Comparison of ENCODE assay signal across 22 cellular contexts in genomic region chr3:42712716-42713372, GRCh38. TPM values are rescaled to one million over a fixed set of nuclear protein-coding genes. Genes with fewer than 3 reads are reported as not detected.
DNase-seq lines count a peak whose midpoint lies in the region; ATAC-seq and TF ChIP-seq lines count a peak whose summit lies in the region.
"Had no signal": no experiment of that assay in that cellular context is flagged by ENCODE, and none has a peak within 500 bp of the region (broad histone marks: within the 10 kb centered on the region; RNA-seq: fewer than 3 reads in every experiment).

No MANE protein-coding gene starts in this region.

- no peak for ATAC-seq in activated T-helper 17 cell treated with anti-CD3 and anti-CD28 coated beads, Interleukin-2, amount 50 U/mL, for 72 hours (replicated peaks)
- ATAC-seq in HG02798 (IDR thresholded peaks at IDR 0.05; ENCODE audit: poor library complexity, unreplicated experiment), result no peak
- no peak for ATAC-seq in stimulated activated naive CD8-positive, alpha-beta T cell treated with anti-CD3 and anti-CD28 coated beads, Interleukin-15, Interleukin-2, amounts not matched to agents 100 U/mL and 50 U/mL, for 24 hours
- ATAC-seq: stimulated activated memory B cell treated with anti-CD40 and anti-IgM and Interleukin-4, amounts not matched to agents 10 μg/mL and 1 μg/mL and 100 μg/mL, for 72 hours had no signal

- H3K9me3 Mint-ChIP-seq in activated T-helper 17 cell treated with anti-CD3 and anti-CD28 coated beads, Interleukin-2, amount 50 U/mL, for 72 hours, result no peaks in the 10 kb centered on the region
- H3K9me3 Mint-ChIP-seq in osteocyte (ENCODE audit: unreplicated experiment), result no peaks in the 10 kb centered on the region
- H3K9me3 Mint-ChIP-seq: activated naive CD8-positive, alpha-beta T cell treated with anti-CD3 and anti-CD28 coated beads for 36 hours; activated T-helper 2 cell treated with anti-CD3 and anti-CD28 coated beads, Interferon-gamma antibody, Interleukin-2, Interleukin-4, amounts not matched to agents 10 μg/mL and 5 μg/mL and 100 μg/mL, durations not matched to agents 14 hours and 24 hours and 36 hours; stimulated activated memory B cell treated with anti-CD40 and anti-IgM and Interleukin-4, amounts not matched to agents 10 μg/mL and 1 μg/mL and 100 μg/mL, for 72 hours had no signal

- peak overlapping the region; percentile 46 for H3K27ac Mint-ChIP-seq in activated T-helper 17 cell treated with anti-CD3 and anti-CD28 coated beads, Interleukin-2, amount 50 U/mL, for 72 hours
- H3K27ac Mint-ChIP-seq in osteocyte (ENCODE audit: unreplicated experiment), result no peak overlapping the region
- H3K27ac Mint-ChIP-seq: activated naive CD8-positive, alpha-beta T cell treated with anti-CD3 and anti-CD28 coated beads for 36 hours; activated T-helper 2 cell treated with anti-CD3 and anti-CD28 coated beads, Interferon-gamma antibody, Interleukin-2, Interleukin-4, amounts not matched to agents 10 μg/mL and 5 μg/mL and 100 μg/mL, durations not matched to agents 14 hours and 24 hours and 36 hours; CD4-positive, CD25-positive, alpha-beta regulatory T cell; stimulated activated memory B cell treated with anti-CD40 and anti-IgM and Interleukin-4, amounts not matched to agents 10 μg/mL and 1 μg/mL and 100 μg/mL, for 72 hours had no signal

- no peaks in the 10 kb centered on the region for H3K4me1 Mint-ChIP-seq in activated T-helper 17 cell treated with anti-CD3 and anti-CD28 coated beads, Interleukin-2, amount 50 U/mL, for 72 hours
- no peaks in the 10 kb centered on the region for H3K4me1 Mint-ChIP-seq in osteocyte (ENCODE audit: unreplicated experiment)
- H3K4me1 Mint-ChIP-seq: activated naive CD8-positive, alpha-beta T cell treated with anti-CD3 and anti-CD28 coated beads for 36 hours; CD4-positive, CD25-positive, alpha-beta regulatory T cell had no signal

- DNase-seq in stimulated activated CD4-positive, alpha-beta T cell treated with anti-CD3 and anti-CD28 coated beads, Interleukin-4, amount 100 ng/mL, for 24 hours, result peak; percentile 1
- DNase-seq in stimulated activated CD4-positive, alpha-beta T cell treated with anti-CD3 and anti-CD28 coated beads, Interleukin-4, amount 100 ng/mL, for 1 hour, result no peak
- DNase-seq in osteocyte (ENCODE audit: extremely low spot score, unreplicated experiment), result peak; percentile 77
- DNase-seq in stimulated activated naive CD8-positive, alpha-beta T cell treated with anti-CD3 and anti-CD28 coated beads, Interleukin-15, Interleukin-2, amounts not matched to agents 100 U/mL and 50 U/mL, for 24 hours, result no peak
- no peak for DNase-seq in stimulated activated CD4-positive, alpha-beta T cell treated with anti-CD3 and anti-CD28 coated beads, Interleukin-12 subunit alpha, Interleukin-12 subunit beta, amount 100 ng/mL, for 4 hours
- DNase-seq: activated naive CD8-positive, alpha-beta T cell treated with anti-CD3 and anti-CD28 coated beads for 36 hours; CD4-positive, CD25-positive, alpha-beta regulatory T cell; effector CD4-positive, alpha-beta T cell; glutamatergic neuron; mammary epithelial cell; MG63; NCI-H1417; NCI-H2107; NCI-H524 treated with DMSO at 0.1 percent for 48 hours; NK-92 treated with Interleukin-12 subunit alpha and Interleukin-12 subunit beta, amount 100 ng/mL, for 24 hours; stimulated activated CD4-positive, alpha-beta T cell treated with anti-CD3 and anti-CD28 coated beads, Interleukin-2, amount 100 ng/mL, for 24 hours had no signal

- TF ChIP-seq CTCF in osteocyte (IDR thresholded peaks at IDR 0.05), result no peak

- no peaks in the 10 kb centered on the region for H3K36me3 Mint-ChIP-seq in activated T-helper 17 cell treated with anti-CD3 and anti-CD28 coated beads, Interleukin-2, amount 50 U/mL, for 72 hours (ENCODE audit: low read depth)
- no peaks in the 10 kb centered on the region for H3K36me3 Mint-ChIP-seq in osteocyte (ENCODE audit: unreplicated experiment)
- H3K36me3 Mint-ChIP-seq: activated naive CD8-positive, alpha-beta T cell treated with anti-CD3 and anti-CD28 coated beads for 36 hours; CD4-positive, CD25-positive, alpha-beta regulatory T cell; stimulated activated memory B cell treated with anti-CD40 and anti-IgM and Interleukin-4, amounts not matched to agents 10 μg/mL and 1 μg/mL and 100 μg/mL, for 72 hours had no signal

- H3K4me3 Mint-ChIP-seq in activated T-helper 17 cell treated with anti-CD3 and anti-CD28 coated beads, Interleukin-2, amount 50 U/mL, for 72 hours, result no peak overlapping the region
- H3K4me3 Mint-ChIP-seq in osteocyte (ENCODE audit: unreplicated experiment), result no peak overlapping the region
- H3K4me3 Mint-ChIP-seq: activated naive CD8-positive, alpha-beta T cell treated with anti-CD3 and anti-CD28 coated beads for 36 hours; CD4-positive, CD25-positive, alpha-beta regulatory T cell; stimulated activated memory B cell treated with anti-CD40 and anti-IgM and Interleukin-4, amounts not matched to agents 10 μg/mL and 1 μg/mL and 100 μg/mL, for 72 hours had no signal

- no peaks in the 10 kb centered on the region for H3K27me3 Mint-ChIP-seq in activated T-helper 17 cell treated with anti-CD3 and anti-CD28 coated beads, Interleukin-2, amount 50 U/mL, for 72 hours
- peaks cover 29% of the 10 kb centered on the region for H3K27me3 Mint-ChIP-seq in osteocyte (ENCODE audit: unreplicated experiment)
- H3K27me3 Mint-ChIP-seq: activated naive CD8-positive, alpha-beta T cell treated with anti-CD3 and anti-CD28 coated beads for 36 hours; CD4-positive, CD25-positive, alpha-beta regulatory T cell had no signal

RNA-seq across cellular contexts. Expression of gene HHATL, which starts 10.2 kb away (rescaled TPM):
- not detected for total RNA-seq in activated T-helper 17 cell treated with anti-CD3 and anti-CD28 coated beads, Interleukin-2, amount 50 U/mL, for 72 hours
- total RNA-seq in osteocyte, result not detected in 2 replicates
- total RNA-seq: activated naive CD8-positive, alpha-beta T cell treated with anti-CD3 and anti-CD28 coated beads for 36 hours; activated T-helper 2 cell treated with anti-CD3 and anti-CD28 coated beads, Interferon-gamma antibody, Interleukin-2, Interleukin-4, amounts not matched to agents 10 μg/mL and 5 μg/mL and 100 μg/mL, durations not matched to agents 14 hours and 24 hours and 36 hours; CD4-positive, CD25-positive, alpha-beta regulatory T cell; kidney epithelial cell; mammary epithelial cell; thoracic aorta had no signal

RNA-seq across cellular contexts. Expression of gene KLHL40, which starts 27.5 kb away (rescaled TPM):
- not detected for total RNA-seq in activated T-helper 17 cell treated with anti-CD3 and anti-CD28 coated beads, Interleukin-2, amount 50 U/mL, for 72 hours
- not detected in 2 replicates for total RNA-seq in osteocyte
- total RNA-seq: activated naive CD8-positive, alpha-beta T cell treated with anti-CD3 and anti-CD28 coated beads for 36 hours; activated T-helper 2 cell treated with anti-CD3 and anti-CD28 coated beads, Interferon-gamma antibody, Interleukin-2, Interleukin-4, amounts not matched to agents 10 μg/mL and 5 μg/mL and 100 μg/mL, durations not matched to agents 14 hours and 24 hours and 36 hours; CD4-positive, CD25-positive, alpha-beta regulatory T cell; kidney epithelial cell; mammary epithelial cell; thoracic aorta had no signal

RNA-seq across cellular contexts. Expression of gene ZBTB47, which starts 59.3 kb away (rescaled TPM):
- total RNA-seq in activated T-helper 17 cell treated with anti-CD3 and anti-CD28 coated beads, Interleukin-2, amount 50 U/mL, for 72 hours, result 1 to 10 TPM in 1 of 2 donors, under 1 TPM in 1; 0.19 to 1.2 TPM
- 26.7 and 29.2 TPM in 2 replicates for total RNA-seq in osteocyte

Comparison
In these comparisons a context has a peak if more than half of its experiments do, and no peak if none do; other contexts are left out.
1. DNase-seq: peak in stimulated activated CD4-positive, alpha-beta T cell treated with anti-CD3 and anti-CD28 coated beads, Interleukin-4, amount 100 ng/mL, for 24 hours (single experiment) and osteocyte (single experiment); none in stimulated activated CD4-positive, alpha-beta T cell treated with anti-CD3 and anti-CD28 coated beads, Interleukin-4, amount 100 ng/mL, for 1 hour (single experiment), stimulated activated naive CD8-positive, alpha-beta T cell treated with anti-CD3 and anti-CD28 coated beads, Interleukin-15, Interleukin-2, amounts not matched to agents 100 U/mL and 50 U/mL, for 24 hours (single experiment) and stimulated activated CD4-positive, alpha-beta T cell treated with anti-CD3 and anti-CD28 coated beads, Interleukin-12 subunit alpha, Interleukin-12 subunit beta, amount 100 ng/mL, for 4 hours (single experiment).
2. RNA of gene ZBTB47, which starts 59.3 kb away (total RNA-seq): 26.7 to 29.2 TPM in osteocyte; 0.19 to 1.2 TPM in activated T-helper 17 cell treated with anti-CD3 and anti-CD28 coated beads, Interleukin-2, amount 50 U/mL, for 72 hours; every median in the first group is over 10 times any median in the second.